Comparison of ENCODE assay signal across 10 cellular contexts in the genomic region with DNA sequence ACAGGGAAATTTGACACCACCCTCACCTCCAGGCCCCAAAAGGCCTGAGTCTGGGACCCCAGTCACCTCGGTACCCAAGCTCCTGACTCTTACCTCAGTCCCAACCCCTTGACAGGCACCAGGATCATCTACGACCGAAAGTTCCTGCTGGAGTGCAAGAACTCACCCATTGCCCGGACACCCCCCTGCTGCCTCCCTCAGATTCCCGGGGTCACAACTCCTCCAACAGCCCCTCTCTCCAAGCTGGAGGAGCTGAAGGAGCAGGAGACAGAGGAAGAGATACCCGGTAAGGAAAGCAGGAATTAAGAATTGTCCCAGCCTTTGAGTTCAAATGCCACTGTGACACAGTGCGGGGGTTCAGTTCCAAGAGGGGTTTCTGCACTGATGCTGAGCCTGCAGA. TPM values are rescaled to one million over a fixed set of nuclear protein-coding genes. Genes with fewer than 3 reads are reported as not detected.
DNase-seq lines count a peak whose midpoint lies in the region; ATAC-seq and TF ChIP-seq lines count a peak whose summit lies in the region.
"Had no signal": no experiment of that assay in that cellular context is flagged by ENCODE, and none has a peak within 500 bp of the region (broad histone marks: within the 10 kb centered on the region; RNA-seq: fewer than 3 reads in every experiment).

No MANE protein-coding gene starts in this region.

- peaks cover 54% of the 10 kb centered on the region for H3K36me3 ChIP-seq in HUES6 (ENCODE audit: control insufficient read depth, insufficient read depth, low read length)

- H3K4me3 Mint-ChIP-seq in nephron = peak overlapping the region in 2 of 3 experiments; percentile 77 to 79

- ATAC-seq in HG02970 (IDR thresholded peaks at IDR 0.05; ENCODE audit: low FRiP score, unreplicated experiment) (no peak), omental fat pad (ENCODE audit: low FRiP score) (no peak)

- peaks cover 54% of the 10 kb centered on the region for H3K36me3 Mint-ChIP-seq in nephron (ENCODE audit: low read depth)

- no peaks in the 10 kb centered on the region for H3K9me3 ChIP-seq in HUES6 (ENCODE audit: control insufficient read depth, insufficient read depth, low read depth, low read length)

- no peak for DNase-seq in omental fat pad (ENCODE audit: low spot score)
- no peak for DNase-seq in stimulated activated CD4-positive, alpha-beta T cell treated with anti-CD3 and anti-CD28 coated beads, Interleukin-2, amount 100 ng/mL, for 24 hours
- DNase-seq in NCI-H526 (lab: John Stamatoyannopoulos, UW) = no peak
- DNase-seq: DMS79; stimulated activated CD4-positive, alpha-beta T cell treated with anti-CD3 and anti-CD28 coated beads, Interleukin-4, amount 100 ng/mL, for 4 hours had no signal

- peaks cover 49% of the 10 kb centered on the region for H3K4me1 Mint-ChIP-seq in nephron

- H3K27ac ChIP-seq in 22Rv1 = peak overlapping the region; percentile 89
- H3K27ac ChIP-seq in HUES6 (ENCODE audit: low read depth, low read length) = no peak overlapping the region
- peak overlapping the region; percentile 70 for H3K27ac ChIP-seq in cingulate gyrus (ENCODE audit: low read depth, low read length)

- H3K27me3 Mint-ChIP-seq in nephron (ENCODE audit: low read depth) = no peaks in the 10 kb centered on the region

- H3K9ac ChIP-seq in HUES6 (ENCODE audit: low read length) = peak overlapping the region; percentile 63

- H3K27me3 ChIP-seq in HUES6 (ENCODE audit: control insufficient read depth, insufficient read depth, low read length) = no peaks in the 10 kb centered on the region

- peak overlapping the region; percentile 58 to 88 (median 85) for H3K27ac Mint-ChIP-seq in nephron

- TF ChIP-seq CTCF in 22Rv1 (IDR thresholded peaks at IDR 0.05) = no peak
- TF ChIP-seq CTCF in nephron (IDR thresholded peaks at IDR 0.05; ENCODE audit: unreplicated experiment in 3 of 3) = no peak
- no peak for TF ChIP-seq CTCF in omental fat pad (IDR thresholded peaks at IDR 0.05)

- peak overlapping the region; percentile 64; the same call in 1 of the 2 replicates for H3K4me3 ChIP-seq in HUES6 (ENCODE audit: low read depth, low read length)

- H3K9me3 Mint-ChIP-seq in nephron = no peaks in the 10 kb centered on the region

- H3K4me1 ChIP-seq in HUES6 (ENCODE audit: control insufficient read depth, insufficient read depth, low read length) = peaks cover 23% of the 10 kb centered on the region

RNA-seq across cellular contexts. Expression of gene EIF4EBP3, which starts 1.3 kb away (rescaled TPM):
- 10 to 100 TPM; 22.9 to 35.7 (median 31.5) TPM for total RNA-seq in omental fat pad

RNA-seq across cellular contexts. Expression of gene SRA1, which starts 8.5 kb away (rescaled TPM):
- total RNA-seq in omental fat pad = 10 to 100 TPM; 18.1 to 44.2 (median 24.3) TPM

RNA-seq across cellular contexts. Expression of gene APBB3, which starts 15.6 kb away (rescaled TPM):
- 10 to 100 TPM; 13.5 to 55.9 (median 33.2) TPM for total RNA-seq in omental fat pad

RNA-seq across cellular contexts. Expression of gene SLC35A4, which starts 15.8 kb away (rescaled TPM):
- total RNA-seq in omental fat pad = 10 to 100 TPM; 25.1 to 55.1 (median 38.1) TPM
